In the genomic region with DNA sequence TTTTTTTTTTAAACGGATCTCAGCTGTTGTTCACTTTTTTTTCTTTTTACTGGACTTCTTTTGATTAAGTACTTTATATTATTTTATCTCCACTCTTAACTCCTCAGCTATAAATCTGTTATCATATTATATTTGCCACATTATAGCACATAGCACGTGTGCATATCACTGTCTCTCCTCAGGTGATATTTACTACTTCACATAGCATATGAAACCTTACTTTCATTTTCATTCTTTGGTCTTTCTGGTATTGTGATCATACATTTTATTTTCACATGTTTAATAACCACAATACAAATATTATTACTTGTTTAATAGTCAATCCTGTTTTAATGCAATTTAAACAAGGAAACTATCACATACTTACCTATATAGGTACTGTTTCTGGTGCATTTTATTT, we compare ENCODE assay signal across 12 cellular contexts.
DNase-seq lines count a peak whose midpoint lies in the region; ATAC-seq and TF ChIP-seq lines count a peak whose summit lies in the region.
"Had no signal": no experiment of that assay in that cellular context is flagged by ENCODE, and none has a peak within 500 bp of the region (broad histone marks: within the 10 kb centered on the region; RNA-seq: fewer than 3 reads in every experiment).

No MANE protein-coding gene starts in this region.

- intact Hi-C loops in activated B cell treated with CpG ODN at 0.5 μM for 24 hours (cut with micrococcal nuclease) = no loop called here

- peak overlapping the region; percentile 72 for H3K27ac Mint-ChIP-seq in activated T-cell treated with anti-CD3 and anti-CD28 coated beads, Interleukin-2, amount 50 U/mL, for 72 hours
- H3K27ac Mint-ChIP-seq in activated B cell treated with CpG ODN at 0.5 μM for 24 hours = no peak overlapping the region
- peak overlapping the region; percentile 64 for H3K27ac Mint-ChIP-seq in stimulated activated memory B cell treated with anti-CD40 and anti-IgM and Interleukin-4, amounts not matched to agents 10 μg/mL and 1 μg/mL and 100 μg/mL, for 72 hours
- no peak overlapping the region for H3K27ac Mint-ChIP-seq in stimulated activated effector memory CD8-positive, alpha-beta T cell treated with anti-CD3 and anti-CD28 coated beads, Interleukin-12 subunit alpha, Interleukin-12 subunit beta, amount 100 ng/mL, for 72 hours
- H3K27ac Mint-ChIP-seq: activated CD4-positive, alpha-beta T cell treated with anti-CD3 and anti-CD28 coated beads, Interleukin-2, amount 10 ng/mL, durations not matched to agents 7 days and 5 days had no signal

- H3K9me3 Mint-ChIP-seq in activated T-cell treated with anti-CD3 and anti-CD28 coated beads, Interleukin-2, amount 50 U/mL, for 72 hours = no peaks in the 10 kb centered on the region
- H3K9me3 Mint-ChIP-seq in activated B cell treated with CpG ODN at 0.5 μM for 24 hours = no peaks in the 10 kb centered on the region
- H3K9me3 Mint-ChIP-seq in stimulated activated memory B cell treated with anti-CD40 and anti-IgM and Interleukin-4, amounts not matched to agents 10 μg/mL and 1 μg/mL and 100 μg/mL, for 72 hours = no peaks in the 10 kb centered on the region
- H3K9me3 Mint-ChIP-seq in stimulated activated effector memory CD8-positive, alpha-beta T cell treated with anti-CD3 and anti-CD28 coated beads, Interleukin-12 subunit alpha, Interleukin-12 subunit beta, amount 100 ng/mL, for 72 hours = no peaks in the 10 kb centered on the region
- H3K9me3 Mint-ChIP-seq: activated CD4-positive, alpha-beta T cell treated with anti-CD3 and anti-CD28 coated beads, Interleukin-2, amount 10 ng/mL, durations not matched to agents 7 days and 5 days had no signal

- DNase-seq in activated T-cell treated with anti-CD3 and anti-CD28 coated beads, Interleukin-2, amount 50 U/mL, for 72 hours = no peak
- DNase-seq in activated T-cell treated with anti-CD3 and anti-CD28 coated beads, Interleukin-2, amount 50 U/mL, for 1 hour = no peak
- DNase-seq in activated B cell treated with CpG ODN at 0.5 μM for 24 hours (no peak), iPS-NIHi7 (ENCODE audit: extremely low spot score) (no peak)
- no peak for DNase-seq in stimulated activated effector memory CD8-positive, alpha-beta T cell treated with anti-CD3 and anti-CD28 coated beads, Interleukin-12 subunit alpha, Interleukin-12 subunit beta, amount 100 ng/mL, for 72 hours (ENCODE audit: low spot score in 2 of 2)
- DNase-seq in activated CD4-positive, alpha-beta T cell treated with anti-CD3 and anti-CD28 coated beads for 4 hours = no peak
- DNase-seq: activated CD4-positive, alpha-beta T cell treated with anti-CD3 and anti-CD28 coated beads, Interleukin-2, amount 10 ng/mL, durations not matched to agents 7 days and 5 days; amygdala; kidney glomerular epithelial cell had no signal

- H3K27me3 Mint-ChIP-seq in activated T-cell treated with anti-CD3 and anti-CD28 coated beads, Interleukin-2, amount 50 U/mL, for 72 hours (ENCODE audit: low read depth) = no peaks in the 10 kb centered on the region
- no peaks in the 10 kb centered on the region for H3K27me3 Mint-ChIP-seq in activated B cell treated with CpG ODN at 0.5 μM for 24 hours
- no peaks in the 10 kb centered on the region for H3K27me3 Mint-ChIP-seq in stimulated activated memory B cell treated with anti-CD40 and anti-IgM and Interleukin-4, amounts not matched to agents 10 μg/mL and 1 μg/mL and 100 μg/mL, for 72 hours
- H3K27me3 Mint-ChIP-seq: activated CD4-positive, alpha-beta T cell treated with anti-CD3 and anti-CD28 coated beads, Interleukin-2, amount 10 ng/mL, durations not matched to agents 7 days and 5 days had no signal

- H3K4me1 Mint-ChIP-seq in activated T-cell treated with anti-CD3 and anti-CD28 coated beads, Interleukin-2, amount 50 U/mL, for 72 hours (ENCODE audit: low read depth) = peaks cover 9% of the 10 kb centered on the region
- H3K4me1 Mint-ChIP-seq in activated B cell treated with CpG ODN at 0.5 μM for 24 hours = peaks cover 5% of the 10 kb centered on the region
- H3K4me1 Mint-ChIP-seq in stimulated activated memory B cell treated with anti-CD40 and anti-IgM and Interleukin-4, amounts not matched to agents 10 μg/mL and 1 μg/mL and 100 μg/mL, for 72 hours = peaks cover 12% of the 10 kb centered on the region
- no peaks in the 10 kb centered on the region for H3K4me1 Mint-ChIP-seq in stimulated activated effector memory CD8-positive, alpha-beta T cell treated with anti-CD3 and anti-CD28 coated beads, Interleukin-12 subunit alpha, Interleukin-12 subunit beta, amount 100 ng/mL, for 72 hours

- no peak for TF ChIP-seq CTCF in activated B cell treated with CpG ODN at 0.5 μM for 24 hours (IDR thresholded peaks at IDR 0.05)

- POLR2A ChIA-PET in activated B cell treated with CpG ODN at 0.5 μM for 24 hours (lab: Charles Lee) = no interaction called here

- CTCF ChIA-PET in activated B cell treated with CpG ODN at 0.5 μM for 24 hours (lab: Charles Lee) = no interaction called here

- no peaks in the 10 kb centered on the region for H3K36me3 Mint-ChIP-seq in activated T-cell treated with anti-CD3 and anti-CD28 coated beads, Interleukin-2, amount 50 U/mL, for 72 hours (ENCODE audit: insufficient read depth in 2 of 2)
- H3K36me3 Mint-ChIP-seq in activated B cell treated with CpG ODN at 0.5 μM for 24 hours (ENCODE audit: low read depth) = no peaks in the 10 kb centered on the region
- no peaks in the 10 kb centered on the region for H3K36me3 Mint-ChIP-seq in stimulated activated memory B cell treated with anti-CD40 and anti-IgM and Interleukin-4, amounts not matched to agents 10 μg/mL and 1 μg/mL and 100 μg/mL, for 72 hours
- no peaks in the 10 kb centered on the region for H3K36me3 Mint-ChIP-seq in stimulated activated effector memory CD8-positive, alpha-beta T cell treated with anti-CD3 and anti-CD28 coated beads, Interleukin-12 subunit alpha, Interleukin-12 subunit beta, amount 100 ng/mL, for 72 hours

- ATAC-seq in activated T-cell treated with anti-CD3 and anti-CD28 coated beads, Interleukin-2, amount 50 U/mL, for 72 hours (replicated peaks in 1 of 2) = no peak
- ATAC-seq in HG02973 (IDR thresholded peaks at IDR 0.05; ENCODE audit: unreplicated experiment) (peak; percentile 47), activated B cell treated with CpG ODN at 0.5 μM for 24 hours (ENCODE audit: low read depth) (no peak)
- ATAC-seq in stimulated activated memory B cell treated with anti-CD40 and anti-IgM and Interleukin-4, amounts not matched to agents 10 μg/mL and 1 μg/mL and 100 μg/mL, for 72 hours = no peak
- ATAC-seq in stimulated activated effector memory CD8-positive, alpha-beta T cell treated with anti-CD3 and anti-CD28 coated beads, Interleukin-12 subunit alpha, Interleukin-12 subunit beta, amount 100 ng/mL, for 72 hours = no peak
- ATAC-seq: sciatic nerve had no signal

- peak overlapping the region in 1 of 2 donors; percentile 78 for H3K4me3 Mint-ChIP-seq in activated T-cell treated with anti-CD3 and anti-CD28 coated beads, Interleukin-2, amount 50 U/mL, for 72 hours
- peak overlapping the region; percentile 24 for H3K4me3 Mint-ChIP-seq in activated B cell treated with CpG ODN at 0.5 μM for 24 hours
- H3K4me3 Mint-ChIP-seq in stimulated activated memory B cell treated with anti-CD40 and anti-IgM and Interleukin-4, amounts not matched to agents 10 μg/mL and 1 μg/mL and 100 μg/mL, for 72 hours = peak overlapping the region; percentile 74
- no peak overlapping the region for H3K4me3 Mint-ChIP-seq in stimulated activated effector memory CD8-positive, alpha-beta T cell treated with anti-CD3 and anti-CD28 coated beads, Interleukin-12 subunit alpha, Interleukin-12 subunit beta, amount 100 ng/mL, for 72 hours

Comparison
In these comparisons a context has a peak if more than half of its experiments do, and no peak if none do; other contexts are left out.
1. H3K27ac Mint-ChIP-seq: peak in activated T-cell treated with anti-CD3 and anti-CD28 coated beads, Interleukin-2, amount 50 U/mL, for 72 hours (single experiment) and stimulated activated memory B cell treated with anti-CD40 and anti-IgM and Interleukin-4, amounts not matched to agents 10 μg/mL and 1 μg/mL and 100 μg/mL, for 72 hours (single experiment); none in activated B cell treated with CpG ODN at 0.5 μM for 24 hours (single experiment) and stimulated activated effector memory CD8-positive, alpha-beta T cell treated with anti-CD3 and anti-CD28 coated beads, Interleukin-12 subunit alpha, Interleukin-12 subunit beta, amount 100 ng/mL, for 72 hours (single experiment).